ENCODE assay signal across 18 cellular contexts in the genomic region with DNA sequence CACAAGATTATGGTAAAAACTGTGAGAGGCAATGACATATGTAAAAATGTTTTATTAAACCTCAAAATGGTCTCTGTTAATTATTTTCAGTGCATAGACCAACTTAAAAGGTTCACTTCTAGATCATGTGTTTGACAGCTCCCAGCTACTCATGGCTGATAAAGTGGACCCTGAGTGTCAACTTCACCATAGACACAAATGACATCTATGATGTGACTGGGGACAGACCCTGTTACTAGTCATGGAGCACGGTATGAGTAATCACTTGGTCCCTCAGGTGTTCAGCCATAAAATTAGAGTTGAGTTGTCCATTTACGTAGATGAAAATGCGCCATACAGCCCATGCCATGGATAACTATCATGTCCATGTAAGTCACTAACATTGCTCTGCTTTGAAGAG.
"Had no signal": no experiment of that assay in that cellular context is flagged by ENCODE, and none has a peak within 500 bp of the region (broad histone marks: within the 10 kb centered on the region; RNA-seq: fewer than 3 reads in every experiment).

No MANE protein-coding gene starts in this region.

- H3K9me3 ChIP-seq: lower lobe of right lung, pancreas, right lobe of liver, testis, tibial artery had no signal

- H3K36me3 Mint-ChIP-seq: type B pancreatic cell had no signal

- H3K4me1 ChIP-seq: lower lobe of right lung, pancreas, right lobe of liver, testis had no signal

- H3K9me3 Mint-ChIP-seq: effector memory CD8-positive, alpha-beta T cell; naive thymus-derived CD8-positive, alpha-beta T cell; nephron progenitor cell; type B pancreatic cell had no signal

- DNase-seq: cortex of kidney; effector memory CD8-positive, alpha-beta T cell; erythroblast; left ventricle myocardium superior; lower lobe of right lung; naive thymus-derived CD8-positive, alpha-beta T cell; nephron progenitor cell; nucleus accumbens; pancreas; right lobe of liver; small intestine; stimulated activated CD4-positive, alpha-beta T cell treated with anti-CD3 and anti-CD28 coated beads, Interleukin-15, amount 100 ng/mL, for 24 hours; stimulated activated CD4-positive, alpha-beta T cell treated with anti-CD3 and anti-CD28 coated beads, Interleukin-2, amount 100 ng/mL, for 48 hours; stimulated activated naive CD4-positive, alpha-beta T cell; substantia nigra; testis; tibial artery had no signal

- H3K36me3 ChIP-seq: lower lobe of right lung, pancreas, right lobe of liver, tibial artery had no signal

- H3K4me3 ChIP-seq: lower lobe of right lung, pancreas, right lobe of liver, testis, tibial artery had no signal

- H3K27ac ChIP-seq: lower lobe of right lung, pancreas, right lobe of liver, testis, tibial artery had no signal

- H3K4me3 Mint-ChIP-seq: effector memory CD8-positive, alpha-beta T cell; naive thymus-derived CD8-positive, alpha-beta T cell; nephron progenitor cell; type B pancreatic cell had no signal

- H3K27ac Mint-ChIP-seq: effector memory CD8-positive, alpha-beta T cell; naive thymus-derived CD8-positive, alpha-beta T cell; nephron progenitor cell; type B pancreatic cell had no signal

- ATAC-seq: effector memory CD8-positive, alpha-beta T cell; left ventricle myocardium superior; lower lobe of right lung; naive thymus-derived CD8-positive, alpha-beta T cell; pancreas; right lobe of liver had no signal

- H3K4me1 Mint-ChIP-seq: nephron progenitor cell had no signal

- H3K27me3 ChIP-seq: pancreas, right lobe of liver, testis, tibial artery had no signal
